In the genomic region with DNA sequence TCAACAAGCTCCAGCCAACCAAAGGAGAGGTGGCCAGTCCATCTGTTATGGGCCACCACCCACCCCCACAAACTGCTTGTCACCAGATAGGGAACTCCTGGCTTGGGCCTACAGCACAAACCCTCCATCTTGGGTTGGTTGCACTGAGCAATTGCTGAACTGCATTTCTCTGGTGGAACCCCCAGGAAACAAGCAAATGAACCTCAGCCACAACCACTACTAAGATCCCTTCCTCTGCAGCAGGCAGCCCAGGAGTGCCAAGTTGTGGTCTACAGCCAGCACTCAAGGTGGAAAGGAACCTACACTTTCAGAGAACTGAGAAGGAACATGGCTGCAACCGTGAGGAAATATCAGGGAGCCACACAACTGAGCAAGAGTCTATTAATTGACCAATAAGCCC, we compare ENCODE assay signal across 23 cellular contexts.
"Had no signal": no experiment of that assay in that cellular context is flagged by ENCODE, and none has a peak within 500 bp of the region (broad histone marks: within the 10 kb centered on the region; RNA-seq: fewer than 3 reads in every experiment).

No MANE protein-coding gene starts in this region.

- ATAC-seq: activated T-cell treated with anti-CD3 and anti-CD28 coated beads, Interleukin-2, amount 50 U/mL, for 4 hours; heart right ventricle; psoas muscle; stimulated activated effector memory CD8-positive, alpha-beta T cell treated with anti-CD3 and anti-CD28 coated beads, Interleukin-12 subunit alpha, Interleukin-12 subunit beta, amount 100 ng/mL, for 72 hours; upper lobe of right lung had no signal

- H3K27ac ChIP-seq: epithelial cell of prostate, esophagus squamous epithelium, heart right ventricle, parathyroid adenoma, psoas muscle, sigmoid colon, stomach, thyroid gland, upper lobe of right lung had no signal

- H3K4me1 Mint-ChIP-seq: neural crest cell had no signal

- H3K9me3 ChIP-seq: esophagus squamous epithelium, thyroid gland, upper lobe of right lung had no signal

- H3K4me3 ChIP-seq: esophagus squamous epithelium, heart right ventricle, psoas muscle, sigmoid colon, stomach, thyroid gland, upper lobe of right lung had no signal

- H3K36me3 ChIP-seq: esophagus squamous epithelium, heart right ventricle, sigmoid colon, stomach, thyroid gland, upper lobe of right lung had no signal

- H3K27ac Mint-ChIP-seq: mesothelial cell of epicardium; naive B cell; stimulated activated effector memory CD8-positive, alpha-beta T cell treated with anti-CD3 and anti-CD28 coated beads, Interleukin-12 subunit alpha, Interleukin-12 subunit beta, amount 100 ng/mL, for 72 hours had no signal

- H3K4me3 Mint-ChIP-seq: activated T-cell treated with anti-CD3 and anti-CD28 coated beads, Interleukin-2, amount 50 U/mL, for 4 hours; mesothelial cell of epicardium; neural crest cell; stimulated activated effector memory CD8-positive, alpha-beta T cell treated with anti-CD3 and anti-CD28 coated beads, Interleukin-12 subunit alpha, Interleukin-12 subunit beta, amount 100 ng/mL, for 72 hours had no signal

- H3K36me3 Mint-ChIP-seq: stimulated activated effector memory CD8-positive, alpha-beta T cell treated with anti-CD3 and anti-CD28 coated beads, Interleukin-12 subunit alpha, Interleukin-12 subunit beta, amount 100 ng/mL, for 72 hours had no signal

- H3K27me3 ChIP-seq: esophagus squamous epithelium, heart right ventricle, sigmoid colon, stomach, thyroid gland, upper lobe of right lung had no signal

- DNase-seq: activated CD4-positive, CD25-positive, alpha-beta regulatory T cell treated with anti-CD3 and anti-CD28 coated beads, Interleukin-2, amount 50 U/mL, for 72 hours; activated naive CD4-positive, alpha-beta T cell treated with Interleukin-2 at 50 U/mL for 16 hours; activated T-cell treated with anti-CD3 and anti-CD28 coated beads, Interleukin-2, amount 50 U/mL, for 4 hours; dermis blood vessel endothelial cell; effector CD4-positive, alpha-beta T cell; esophagus squamous epithelium; foreskin melanocyte; heart right ventricle; naive B cell; nucleus accumbens; psoas muscle; sigmoid colon; small intestine; stimulated activated CD4-positive, alpha-beta T cell treated with anti-CD3 and anti-CD28 coated beads, Interleukin-4, amount 100 ng/mL, for 24 hours; stomach; T1000; thyroid gland; upper lobe of right lung had no signal

- H3K4me1 ChIP-seq: esophagus squamous epithelium, heart right ventricle, parathyroid adenoma, psoas muscle, sigmoid colon, stomach, thyroid gland, upper lobe of right lung had no signal

- H3K27me3 Mint-ChIP-seq: naive B cell had no signal
